Comparison of ENCODE assay signal across 11 cellular contexts in genomic region chrX:75211976-75212375, GRCh38.
"Had no signal": no experiment of that assay in that cellular context is flagged by ENCODE, and none has a peak within 500 bp of the region (broad histone marks: within the 10 kb centered on the region; RNA-seq: fewer than 3 reads in every experiment).

No MANE protein-coding gene starts in this region.

- FAIRE-seq: H1, H54 had no signal

- H3K9me3 Mint-ChIP-seq: GM23338, HFFc6 had no signal

- H3K27ac ChIP-seq: GM23248 had no signal

- H3K4me2 ChIP-seq: GM23338 had no signal

- ATAC-seq: GM23338, HCT116 had no signal

- H3K4me1 Mint-ChIP-seq: GM23338, H9 had no signal

- H2AFZ ChIP-seq: GM23248, GM23338 had no signal

- H3K9me3 ChIP-seq: HAP-1 had no signal

- H3K4me1 ChIP-seq: HAP-1 had no signal

- H3K9ac ChIP-seq: GM23248 had no signal

- H3K27ac Mint-ChIP-seq: GM23338, H9, HFFc6 had no signal

- H3K36me3 ChIP-seq: HAP-1 had no signal

- H3K4me3 ChIP-seq: GM23248, GM23338, HAP-1 had no signal

- DNase-seq: GM23248, GOT3, H7, H9, HCEC 1CT, HFFc6 had no signal

- H3K4me3 Mint-ChIP-seq: GM23338, H9, HFFc6 had no signal
